In the genomic region with DNA sequence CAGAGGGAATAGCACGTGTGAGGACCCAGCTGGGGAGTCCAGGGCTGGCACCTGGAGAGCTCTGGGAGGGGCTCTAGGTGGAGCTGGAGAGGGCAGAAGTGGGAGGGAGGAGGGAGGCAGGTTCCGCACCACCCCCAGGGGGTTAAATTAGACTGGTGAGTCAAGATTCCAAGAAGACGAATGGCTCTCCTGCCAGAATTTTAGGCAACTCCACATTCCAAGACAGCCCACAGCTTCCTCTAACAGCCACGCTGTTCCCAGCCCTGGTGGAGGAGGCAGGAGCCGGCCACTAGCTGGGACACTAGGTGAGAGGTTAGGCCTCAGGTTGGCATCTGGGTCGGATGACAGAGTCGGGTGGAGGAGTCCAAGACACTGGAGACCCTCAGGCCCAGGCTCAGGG, we compare ENCODE assay signal across 13 cellular contexts.
A peak's percentile ranks its signal among the peaks of the same experiment; 100 is the strongest.
DNase-seq lines count a peak whose midpoint lies in the region; ATAC-seq, FAIRE-seq and TF ChIP-seq lines count a peak whose summit lies in the region.
"Had no signal": no experiment of that assay in that cellular context is flagged by ENCODE, and none has a peak within 500 bp of the region (broad histone marks: within the 10 kb centered on the region; RNA-seq: fewer than 3 reads in every experiment).

No MANE protein-coding gene starts in this region.

- H3K18ac ChIP-seq in trophoblast cell (ENCODE audit: low read length): no peak overlapping the region

- peak; percentile 90 for ATAC-seq in PC-3
- ATAC-seq in GM21381 (IDR thresholded peaks at IDR 0.05; ENCODE audit: unreplicated experiment): no peak
- ATAC-seq: naive thymus-derived CD4-positive, alpha-beta T cell; sciatic nerve had no signal

- H3K4me2 ChIP-seq in PC-3 (ENCODE audit: low read length) (peak overlapping the region; percentile 64), fibroblast of lung (ENCODE audit: extremely low read depth, insufficient read depth, low read length) (no peak overlapping the region), trophoblast cell (ENCODE audit: low read length) (no peak overlapping the region)

- H3K4me3 ChIP-seq in PC-3 (ENCODE audit: low read length) (peak overlapping the region; percentile 12; the same call in 1 of the 2 replicates), fibroblast of lung (replicated peaks in 1 of 4; ENCODE audit: control extremely low read depth in 1 of 4, insufficient read depth in 1 of 4, low read depth in 3 of 4, low read length in 4 of 4) (no peak overlapping the region), trophoblast cell (ENCODE audit: low read depth, low read length) (no peak overlapping the region)
- H3K4me3 ChIP-seq: Peyer's patch had no signal

- POLR2A ChIA-PET in PC-3 (lab: Charles Lee; ENCODE audit: unreplicated experiment): interaction anchor here (0.7 kb wide), 1 partner anchor 54 kb away, joined by 3 read pairs; no protein-coding TSS in a partner anchor

- no peak overlapping the region for H4K91ac ChIP-seq in trophoblast cell (ENCODE audit: low read depth, low read length)

- no peak overlapping the region for H4K8ac ChIP-seq in trophoblast cell (ENCODE audit: low read depth, low read length)

- H2BK12ac ChIP-seq in trophoblast cell (ENCODE audit: low read length): no peak overlapping the region

- no peaks in the 10 kb centered on the region for H3K36me3 ChIP-seq in PC-3 (ENCODE audit: low read depth, low read length)
- H3K36me3 ChIP-seq in fibroblast of lung (ENCODE audit: control insufficient read depth, insufficient read depth, low read length): no peaks in the 10 kb centered on the region
- H3K36me3 ChIP-seq in trophoblast cell (ENCODE audit: control insufficient read depth in 1 of 2, insufficient read depth in 2 of 2, low read length in 2 of 2): no peaks in the 10 kb centered on the region
- H3K36me3 ChIP-seq: Peyer's patch had no signal

- FAIRE-seq in GM19239 (lab: Jason Lieb, UNC): no peak
- FAIRE-seq: colon had no signal

- no peak overlapping the region for H2BK5ac ChIP-seq in trophoblast cell (ENCODE audit: low read depth, low read length, poor library complexity)

- H4K20me1 ChIP-seq in PC-3 (ENCODE audit: low read length): no peaks in the 10 kb centered on the region
- no peaks in the 10 kb centered on the region for H4K20me1 ChIP-seq in fibroblast of lung (ENCODE audit: control insufficient read depth, extremely low read depth, insufficient read depth, low read length)

- H2BK120ac ChIP-seq in trophoblast cell (ENCODE audit: insufficient read depth, low read length, poor library complexity): peak overlapping the region; percentile 4

- H3K4me1 ChIP-seq in PC-3 (ENCODE audit: insufficient read depth, low read length): peaks cover 30% of the 10 kb centered on the region
- H3K4me1 ChIP-seq in fibroblast of lung (ENCODE audit: control insufficient read depth, extremely low read depth, insufficient read depth, low read length): no peaks in the 10 kb centered on the region
- H3K4me1 ChIP-seq in trophoblast cell (ENCODE audit: control insufficient read depth in 1 of 2, insufficient read depth in 2 of 2, low read length in 2 of 2): peaks cover 11 to 12% of the 10 kb centered on the region in 2 experiments
- H3K4me1 ChIP-seq: Peyer's patch had no signal

- no peak overlapping the region for H4K12ac ChIP-seq in trophoblast cell (ENCODE audit: low read depth, low read length)

- no TSS peak for BruUV-seq in PC-3 (replicated peaks; lab: Mats Ljungman, UMichigan)

- no peaks in the 10 kb centered on the region for H3K27me3 ChIP-seq in PC-3 (ENCODE audit: low read length)
- no peaks in the 10 kb centered on the region for H3K27me3 ChIP-seq in fibroblast of lung (ENCODE audit: control insufficient read depth, insufficient read depth, low read length)
- no peaks in the 10 kb centered on the region for H3K27me3 ChIP-seq in trophoblast cell (ENCODE audit: insufficient read depth, low read length)
- H3K27me3 ChIP-seq: Peyer's patch had no signal

- no peaks in the 10 kb centered on the region for H3F3A ChIP-seq in PC-3 (ENCODE audit: low read length, unreplicated experiment)

- no peaks in the 10 kb centered on the region for H3K9me2 ChIP-seq in PC-3 (replicated peaks; ENCODE audit: low read length)

- intact Hi-C loops in PC-3 (cut with micrococcal nuclease): loop anchor here (2.0 kb wide), 1 partner anchor 59 kb away; no protein-coding TSS in a partner anchor

- TF ChIP-seq CTCF in PC-3 (conservative IDR thresholded peaks at IDR 0.05; ENCODE audit: low read depth, low read length) (no peak), fibroblast of lung (conservative IDR thresholded peaks at IDR 0.05 in 1 of 2, IDR thresholded peaks at IDR 0.05 in 1 of 2; ENCODE audit: low read depth in 1 of 2, low read length in 2 of 2) (no peak)

- WGBS in trophoblast cell (ENCODE audit: extremely low coverage, insufficient coverage, insufficient read length): no CpG with 5 or more reads among the region's 7 CpGs

- H3K27ac ChIP-seq in PC-3 (ENCODE audit: low read length): peak overlapping the region; percentile 70
- H3K27ac ChIP-seq in fibroblast of lung (ENCODE audit: insufficient read depth, low read length): no peak overlapping the region
- no peak overlapping the region for H3K27ac ChIP-seq in trophoblast cell (ENCODE audit: low read depth, low read length)
- H3K27ac ChIP-seq: Peyer's patch had no signal

- peaks cover under 1% of the 10 kb centered on the region for H3K79me1 ChIP-seq in trophoblast cell (ENCODE audit: low read length)

- peak overlapping the region; percentile 27; the same call in 1 of the 2 replicates for H3K9ac ChIP-seq in PC-3 (ENCODE audit: low read length)
- H3K9ac ChIP-seq in fibroblast of lung (ENCODE audit: insufficient read depth, low read length): no peak overlapping the region
- H3K9ac ChIP-seq in trophoblast cell (ENCODE audit: low read length): no peak overlapping the region

- H3K23ac ChIP-seq in trophoblast cell (ENCODE audit: low read length): no peak overlapping the region

- no peak overlapping the region for H3K14ac ChIP-seq in trophoblast cell (ENCODE audit: low read length)

- peak overlapping the region; percentile 29 for H2AFZ ChIP-seq in PC-3 (ENCODE audit: low read length)
- no peak overlapping the region for H2AFZ ChIP-seq in fibroblast of lung (ENCODE audit: low read length)
- no peak overlapping the region for H2AFZ ChIP-seq in trophoblast cell (ENCODE audit: insufficient read depth, low read length, poor library complexity)

- H3K79me2 ChIP-seq in PC-3 (ENCODE audit: low read length) (no peaks in the 10 kb centered on the region), fibroblast of lung (ENCODE audit: control insufficient read depth, insufficient read depth, low read length) (no peaks in the 10 kb centered on the region), trophoblast cell (ENCODE audit: control insufficient read depth, insufficient read depth, low read length, poor library complexity) (no peaks in the 10 kb centered on the region)

- H3K9me3 ChIP-seq in PC-3 (ENCODE audit: low read length) (no peaks in the 10 kb centered on the region), fibroblast of lung (ENCODE audit: control insufficient read depth, insufficient read depth, low read depth, low read length) (no peaks in the 10 kb centered on the region), trophoblast cell (ENCODE audit: insufficient read depth, low read depth, low read length) (no peaks in the 10 kb centered on the region)
- H3K9me3 ChIP-seq: Peyer's patch had no signal

- no peak overlapping the region for H2AK5ac ChIP-seq in trophoblast cell (ENCODE audit: low read length)

- peak; percentile 53 for DNase-seq in ELR (ENCODE audit: low read depth)
- DNase-seq in PC-3: peak; percentile 98
- DNase-seq in fibroblast of lung (ENCODE audit: low read depth in 2 of 2): peak; percentile 1 to 76
- peak; percentile 73 to 82 for DNase-seq in trophoblast cell
- DNase-seq in activated CD8-positive, alpha-beta memory T cell treated with anti-CD3 and anti-CD28 coated beads, Interleukin-2, amount 50 U/mL, for 4 hours: no peak
- DNase-seq in GM19239 (ENCODE audit: insufficient read length, low spot score): no peak
- no peak for DNase-seq in NCI-H69 (lab: John Stamatoyannopoulos, UW)
- DNase-seq: naive thymus-derived CD4-positive, alpha-beta T cell; NCI-H2227 treated with DMSO at 0.1 percent for 48 hours; Peyer's patch had no signal

- no peak overlapping the region for H3K4ac ChIP-seq in trophoblast cell (ENCODE audit: low read depth, low read length)

- CTCF ChIA-PET in PC-3 (lab: Charles Lee): interaction anchor here (0.6 kb wide), 1 partner anchor 159 kb away, joined by 3 read pairs; no protein-coding TSS in a partner anchor

Comparison
In these comparisons a context has a peak if more than half of its experiments do, and no peak if none do; other contexts are left out.
1. DNase-seq: peak in ELR (single experiment), PC-3 (single experiment), fibroblast of lung (2 of 2) and trophoblast cell (2 of 2); none in activated CD8-positive, alpha-beta memory T cell treated with anti-CD3 and anti-CD28 coated beads, Interleukin-2, amount 50 U/mL, for 4 hours (single experiment), GM19239 (single experiment) and NCI-H69 (single experiment).